In genomic region chr7:135375908-135376699, GRCh38 we compare ENCODE assay signal across 25 cellular contexts.
"Had no signal": no experiment of that assay in that cellular context is flagged by ENCODE, and none has a peak within 500 bp of the region (broad histone marks: within the 10 kb centered on the region; RNA-seq: fewer than 3 reads in every experiment).

No MANE protein-coding gene starts in this region.

- H3K4me1 Mint-ChIP-seq: activated B cell treated with CpG ODN at 0.5 μM for 24 hours; central memory CD8-positive, alpha-beta T cell; stimulated activated effector memory CD8-positive, alpha-beta T cell treated with anti-CD3 and anti-CD28 coated beads, Interleukin-12 subunit alpha, Interleukin-12 subunit beta, amount 100 ng/mL, for 72 hours had no signal

- H3K4me3 Mint-ChIP-seq: activated B cell treated with CpG ODN at 0.5 μM for 24 hours; central memory CD8-positive, alpha-beta T cell; dendritic cell treated with granulocyte-macrophage colony-stimulating factor and Interleukin-4, amounts not matched to agents 40 ng/mL and 50 ng/mL, for 4 days; endodermal cell; natural killer cell; neural progenitor cell; stimulated activated effector memory CD8-positive, alpha-beta T cell treated with anti-CD3 and anti-CD28 coated beads, Interleukin-12 subunit alpha, Interleukin-12 subunit beta, amount 100 ng/mL, for 72 hours; type B pancreatic cell had no signal

- H3K9me3 Mint-ChIP-seq: activated B cell treated with CpG ODN at 0.5 μM for 24 hours; central memory CD8-positive, alpha-beta T cell; dendritic cell treated with granulocyte-macrophage colony-stimulating factor and Interleukin-4, amounts not matched to agents 40 ng/mL and 50 ng/mL, for 4 days; endodermal cell; natural killer cell; neural progenitor cell; stimulated activated effector memory CD8-positive, alpha-beta T cell treated with anti-CD3 and anti-CD28 coated beads, Interleukin-12 subunit alpha, Interleukin-12 subunit beta, amount 100 ng/mL, for 72 hours; type B pancreatic cell had no signal

- DNase-seq: activated B cell treated with CpG ODN at 0.5 μM for 24 hours; activated CD4-positive, alpha-beta T cell treated with anti-CD3 and anti-CD28 coated beads, Interleukin-2, amount 50 U/mL, for 4 hours; activated gamma-delta T cell treated with Interleukin-2 at 50 U/mL for 16 hours; activated naive CD4-positive, alpha-beta T cell treated with anti-CD3 and anti-CD28 coated beads, Interleukin-2, amount 50 U/mL, for 16 hours; endodermal cell; foreskin melanocyte; heart right ventricle; kidney glomerular epithelial cell; left lung; lower lobe of right lung; mesenchymal stem cell; natural killer cell; occipital lobe; psoas muscle; sigmoid colon; small intestine; stimulated activated CD4-positive, alpha-beta T cell treated with anti-CD3 and anti-CD28 coated beads, Interleukin-4, amount 100 ng/mL, for 24 hours; T-helper 9 cell; uterus had no signal

- H3K27ac Mint-ChIP-seq: activated B cell treated with CpG ODN at 0.5 μM for 24 hours; dendritic cell treated with granulocyte-macrophage colony-stimulating factor and Interleukin-4, amounts not matched to agents 40 ng/mL and 50 ng/mL, for 4 days; endodermal cell; natural killer cell; neural progenitor cell; stimulated activated effector memory CD8-positive, alpha-beta T cell treated with anti-CD3 and anti-CD28 coated beads, Interleukin-12 subunit alpha, Interleukin-12 subunit beta, amount 100 ng/mL, for 72 hours; type B pancreatic cell had no signal

- FAIRE-seq: bronchial epithelial cell, small intestine had no signal

- H3K36me3 Mint-ChIP-seq: natural killer cell, type B pancreatic cell had no signal

- ATAC-seq: heart right ventricle; left lung; lower lobe of right lung; natural killer cell; psoas muscle; stimulated activated effector memory CD8-positive, alpha-beta T cell treated with anti-CD3 and anti-CD28 coated beads, Interleukin-12 subunit alpha, Interleukin-12 subunit beta, amount 100 ng/mL, for 72 hours had no signal

- H3K27me3 Mint-ChIP-seq: activated B cell treated with CpG ODN at 0.5 μM for 24 hours; central memory CD8-positive, alpha-beta T cell; dendritic cell treated with granulocyte-macrophage colony-stimulating factor and Interleukin-4, amounts not matched to agents 40 ng/mL and 50 ng/mL, for 4 days; type B pancreatic cell had no signal
